In the genomic region with DNA sequence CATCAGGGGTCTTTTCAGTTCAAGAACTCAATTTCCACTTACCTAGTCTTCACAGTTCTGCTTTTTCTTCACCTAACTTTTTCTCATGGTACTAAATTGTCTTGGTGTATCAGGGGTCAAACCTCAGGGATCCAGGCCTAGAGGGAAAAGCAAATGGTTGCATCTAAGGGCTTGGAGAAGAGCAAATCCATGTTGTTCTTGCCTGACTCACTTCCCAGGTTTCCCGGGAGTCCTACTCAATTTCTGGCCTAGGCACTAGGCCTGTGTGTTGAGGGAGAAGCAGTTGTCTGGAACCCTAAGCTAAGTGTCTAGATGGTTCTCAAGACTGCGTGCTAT, we compare ENCODE assay signal across 8 cellular contexts.
A peak's percentile ranks its signal among the peaks of the same experiment; 100 is the strongest.
DNase-seq lines count a peak whose midpoint lies in the region; ATAC-seq, FAIRE-seq and TF ChIP-seq lines count a peak whose summit lies in the region.

No MANE protein-coding gene starts in this region.

- H3F3A ChIP-seq in smooth muscle cell (ENCODE audit: low read depth), result no peaks in the 10 kb centered on the region

- H3K9me3 Mint-ChIP-seq in T-helper 2 cell treated with Interferon-gamma antibody and Interleukin-4, amounts not matched to agents 5 μg/mL and 100 μg/mL, for 36 hours, result no peaks in the 10 kb centered on the region

- no peak for DNase-seq in T-helper 2 cell treated with Interferon-gamma antibody and Interleukin-4, amounts not matched to agents 5 μg/mL and 100 μg/mL, for 36 hours (ENCODE audit: low spot score)
- no peak for DNase-seq in T-helper 2 cell
- DNase-seq in T-helper 17 cell, result no peak
- no peak for DNase-seq in right atrium auricular region (ENCODE audit: low spot score)
- DNase-seq in smooth muscle cell (lab: John Stamatoyannopoulos, UW; ENCODE audit: unreplicated experiment), result no peak
- DNase-seq in H54 (ENCODE audit: insufficient read length, low spot score), result no peak
- DNase-seq in ovary, result no peak
- no peak for DNase-seq in left lobe of liver (ENCODE audit: low spot score)

- no peak for TF ChIP-seq POLR2A in H54 (IDR thresholded peaks at IDR 0.05; ENCODE audit: low read depth, low read length)
- no peak for TF ChIP-seq POLR2A in ovary (IDR thresholded peaks at IDR 0.05)

- no peaks in the 10 kb centered on the region for H4K20me1 ChIP-seq in smooth muscle cell (ENCODE audit: low read depth)

- H3K27ac ChIP-seq in right atrium auricular region, result peak overlapping the region; percentile 38 to 41
- H3K27ac ChIP-seq in smooth muscle cell (ENCODE audit: low read depth), result peak overlapping the region; percentile 84
- H3K27ac ChIP-seq in ovary, result no peak overlapping the region

- FAIRE-seq in H54 (lab: Jason Lieb, UNC), result no peak

- no peaks in the 10 kb centered on the region for H3K36me3 Mint-ChIP-seq in T-helper 2 cell treated with Interferon-gamma antibody and Interleukin-4, amounts not matched to agents 5 μg/mL and 100 μg/mL, for 36 hours (ENCODE audit: low read depth)
- H3K36me3 Mint-ChIP-seq in T-helper 17 cell (ENCODE audit: low read depth), result no peaks in the 10 kb centered on the region

- 54% methylated on average over 2 of the region's 2 CpGs for WGBS in smooth muscle cell (ENCODE audit: low lambda C conversion rate)
- 67 to 78% (median 69%) methylated on average over 2 of the region's 2 CpGs for WGBS in ovary, 3 donors

- peaks cover 22% of the 10 kb centered on the region for H3K79me2 ChIP-seq in smooth muscle cell (ENCODE audit: low read depth)

- intact Hi-C loops in ovary (cut with DNase I), result no loop called here

- H3K27me3 Mint-ChIP-seq in T-helper 2 cell treated with Interferon-gamma antibody and Interleukin-4, amounts not matched to agents 5 μg/mL and 100 μg/mL, for 36 hours (ENCODE audit: low read depth), result no peaks in the 10 kb centered on the region
- no peaks in the 10 kb centered on the region for H3K27me3 Mint-ChIP-seq in T-helper 17 cell

- H3K4me2 ChIP-seq in smooth muscle cell, result peak overlapping the region; percentile 85

- H2AFZ ChIP-seq in smooth muscle cell (ENCODE audit: low read depth), result peak overlapping the region; percentile 95

- ATAC-seq in T-helper 17 cell, result no peak
- no peak for ATAC-seq in left lobe of liver

- H3K36me3 ChIP-seq in right atrium auricular region (no peaks in the 10 kb centered on the region), smooth muscle cell (ENCODE audit: low read depth) (no peaks in the 10 kb centered on the region), ovary (no peaks in the 10 kb centered on the region)

- peaks cover 36% of the 10 kb centered on the region for H3K4me1 Mint-ChIP-seq in T-helper 2 cell treated with Interferon-gamma antibody and Interleukin-4, amounts not matched to agents 5 μg/mL and 100 μg/mL, for 36 hours (ENCODE audit: low read depth)
- H3K4me1 Mint-ChIP-seq in T-helper 17 cell, result peaks cover 14% of the 10 kb centered on the region

- H3K27me3 ChIP-seq in right atrium auricular region (no peaks in the 10 kb centered on the region), smooth muscle cell (ENCODE audit: low read depth) (no peaks in the 10 kb centered on the region), ovary (no peaks in the 10 kb centered on the region)

- H3K9ac ChIP-seq in smooth muscle cell (ENCODE audit: low read depth), result peak overlapping the region; percentile 60

- no peak for TF ChIP-seq EP300 in ovary (IDR thresholded peaks at IDR 0.05)

- H3K4me3 ChIP-seq in right atrium auricular region, result peak overlapping the region in 1 of 2 donors; percentile 31
- H3K4me3 ChIP-seq in smooth muscle cell, result peak overlapping the region; percentile 48
- H3K4me3 ChIP-seq in ovary, result no peak overlapping the region

- H3K9me3 ChIP-seq in T-helper 17 cell (ENCODE audit: control insufficient read depth, low read length, poor library complexity, severe bottlenecking), result no peaks in the 10 kb centered on the region
- no peaks in the 10 kb centered on the region for H3K9me3 ChIP-seq in right atrium auricular region
- H3K9me3 ChIP-seq in smooth muscle cell (replicated peaks; ENCODE audit: low read depth), result no peaks in the 10 kb centered on the region
- H3K9me3 ChIP-seq in ovary, result no peaks in the 10 kb centered on the region

- peaks cover 0 to 4% of the 10 kb centered on the region in 2 donors for H3K4me1 ChIP-seq in right atrium auricular region
- peaks cover 8% of the 10 kb centered on the region for H3K4me1 ChIP-seq in smooth muscle cell (ENCODE audit: low read depth)
- peaks cover 2% of the 10 kb centered on the region for H3K4me1 ChIP-seq in ovary (ENCODE audit: insufficient read depth)

- H3K27ac Mint-ChIP-seq in T-helper 2 cell treated with Interferon-gamma antibody and Interleukin-4, amounts not matched to agents 5 μg/mL and 100 μg/mL, for 36 hours, result peak overlapping the region; percentile 85
- peak overlapping the region; percentile 45 for H3K27ac Mint-ChIP-seq in T-helper 17 cell

- TF ChIP-seq CTCF in right atrium auricular region (IDR thresholded peaks at IDR 0.05) (no peak), smooth muscle cell (IDR thresholded peaks at IDR 0.05; ENCODE audit: borderline replicate concordance, insufficient read depth, poor library complexity, severe bottlenecking) (no peak), ovary (IDR thresholded peaks at IDR 0.05) (no peak)

- peak overlapping the region; percentile 92 for H3K4me3 Mint-ChIP-seq in T-helper 2 cell treated with Interferon-gamma antibody and Interleukin-4, amounts not matched to agents 5 μg/mL and 100 μg/mL, for 36 hours
- H3K4me3 Mint-ChIP-seq in T-helper 17 cell, result peak overlapping the region; percentile 50

Comparison
In these comparisons a context has a peak if more than half of its experiments do, and no peak if none do; other contexts are left out.
1. H3K27ac ChIP-seq: peak in right atrium auricular region (2 of 2) and smooth muscle cell (single experiment); none in ovary (0 of 2).